ENCODE assay signal across 33 cellular contexts in genomic region chr11:94507485-94507884, GRCh38. TPM values are rescaled to one million over a fixed set of nuclear protein-coding genes. Genes with fewer than 3 reads are reported as not detected.
DNase-seq lines count a peak whose midpoint lies in the region; ATAC-seq and TF ChIP-seq lines count a peak whose summit lies in the region.
"Had no signal": no experiment of that assay in that cellular context is flagged by ENCODE, and none has a peak within 500 bp of the region (broad histone marks: within the 10 kb centered on the region; RNA-seq: fewer than 3 reads in every experiment).

No MANE protein-coding gene starts in this region.

- H3K27me3 ChIP-seq in mammary epithelial cell (ENCODE audit: insufficient read depth, low read length) (no peaks in the 10 kb centered on the region), GM23338 (ENCODE audit: insufficient read depth) (peaks cover 11% of the 10 kb centered on the region; the same call in 1 of the 2 replicates)
- H3K27me3 ChIP-seq: hepatocyte, MG63, right atrium auricular region had no signal

- ATAC-seq in Right ventricle myocardium inferior (no peak), Right ventricle myocardium superior (ENCODE audit: poor library complexity) (no peak), GM23338 (no peak), GM21381 (IDR thresholded peaks at IDR 0.05; ENCODE audit: unreplicated experiment) (no peak)
- ATAC-seq: gastrocnemius medialis, K562 had no signal

- H3K9me2 ChIP-seq in GM23338 (ENCODE audit: insufficient read depth), result no peaks in the 10 kb centered on the region

- H3K9me3 ChIP-seq in mammary epithelial cell (replicated peaks; ENCODE audit: insufficient read depth, low read length), result no peaks in the 10 kb centered on the region
- H3K9me3 ChIP-seq: gastrocnemius medialis, right atrium auricular region, tibial artery had no signal

- CTCF ChIA-PET in mammary epithelial cell (lab: Charles Lee; ENCODE audit: low non-redundant PET), result interaction anchor here (0.6 kb wide), 1 partner anchor 630 kb away, joined by 7 read pairs; no protein-coding TSS in a partner anchor

- H3K9ac ChIP-seq in mammary epithelial cell (ENCODE audit: insufficient read depth, low read length), result no peak overlapping the region
- H3K9ac ChIP-seq: neural progenitor cell, parathyroid adenoma had no signal

- no peak for TF ChIP-seq CTCF in mammary epithelial cell (conservative IDR thresholded peaks at IDR 0.05 in 1 of 2, IDR thresholded peaks at IDR 0.05 in 1 of 2; ENCODE audit: extremely low read depth in 1 of 2, insufficient read depth in 1 of 2, low read depth in 1 of 2, low read length in 2 of 2)
- no peak for TF ChIP-seq CTCF in GM23338 (conservative IDR thresholded peaks at IDR 0.05; ENCODE audit: low read depth in 2 of 2)

- H3K36me3 Mint-ChIP-seq in GM23338 (ENCODE audit: low read depth), result no peaks in the 10 kb centered on the region
- H3K36me3 Mint-ChIP-seq: neural progenitor cell had no signal

- peaks cover 3% of the 10 kb centered on the region; the same call in 1 of the 3 replicates for H3K9me3 Mint-ChIP-seq in GM23338
- H3K9me3 Mint-ChIP-seq: neural progenitor cell had no signal

- intact Hi-C loops in Right ventricle myocardium inferior (cut with DNase I) (loop anchor here (10.0 kb wide), 1 partner anchor 323 kb away; no protein-coding TSS in a partner anchor), Right ventricle myocardium superior (cut with DNase I) (loop anchor here (10.0 kb wide), 1 partner anchor 613 kb away; no protein-coding TSS in a partner anchor), mammary epithelial cell (cut with micrococcal nuclease) (no loop called here)

- peaks cover 5% of the 10 kb centered on the region; the same call in 2 of the 3 replicates for H3K4me1 Mint-ChIP-seq in GM23338

- H3K27me3 Mint-ChIP-seq in GM23338 (ENCODE audit: insufficient read depth, low read depth, poor library complexity), result peaks cover 9% of the 10 kb centered on the region

- BruUV-seq in mammary epithelial cell (replicated peaks; lab: Mats Ljungman, UMichigan), result no TSS peak

- H3K27ac Mint-ChIP-seq in GM23338, result no peak overlapping the region
- H3K27ac Mint-ChIP-seq: neural progenitor cell had no signal

- H3K4me3 ChIP-seq in mammary epithelial cell (replicated peaks in 1 of 3; ENCODE audit: insufficient read depth in 1 of 3, low read depth in 2 of 3, low read length in 3 of 3) (no peak overlapping the region), GM23338 (no peak overlapping the region)
- H3K4me3 ChIP-seq: gastrocnemius medialis, hepatocyte, K562, MG63, neural progenitor cell, right atrium auricular region, tibial artery had no signal

- H3K79me2 ChIP-seq in mammary epithelial cell (ENCODE audit: insufficient read depth, low read length) (no peaks in the 10 kb centered on the region), GM23338 (replicated peaks; ENCODE audit: insufficient read depth) (no peaks in the 10 kb centered on the region)
- H3K79me2 ChIP-seq: hepatocyte, parathyroid adenoma had no signal

- H3K4me2 ChIP-seq in mammary epithelial cell (ENCODE audit: insufficient read depth, low read depth, low read length), result no peak overlapping the region
- H3K4me2 ChIP-seq in GM23338, result no peak overlapping the region
- H3K4me2 ChIP-seq: hepatocyte, neural progenitor cell had no signal

- H2AFZ ChIP-seq in mammary epithelial cell (ENCODE audit: low read depth, low read length), result no peak overlapping the region
- no peak overlapping the region for H2AFZ ChIP-seq in GM23338
- H2AFZ ChIP-seq: hepatocyte, neural progenitor cell, parathyroid adenoma had no signal

- H3K4me1 ChIP-seq in mammary epithelial cell (ENCODE audit: insufficient read depth, low read length) (peaks cover 9% of the 10 kb centered on the region), GM23338 (ENCODE audit: insufficient read depth) (0 out of 2 replicates have a peak, but pooled peaks cover 4% of the 10 kb centered on the region)
- H3K4me1 ChIP-seq: neural progenitor cell, parathyroid adenoma had no signal

- no peaks in the 10 kb centered on the region for H3K36me3 ChIP-seq in mammary epithelial cell (ENCODE audit: insufficient read depth, low read length)
- H3K36me3 ChIP-seq in GM23338 (ENCODE audit: insufficient read depth), result no peaks in the 10 kb centered on the region
- H3K36me3 ChIP-seq: gastrocnemius medialis, MG63, neural progenitor cell, right atrium auricular region had no signal

- WGBS in mammary epithelial cell (ENCODE audit: low coverage, missing lambda C conversion rate), result 49% methylated on average over 4 of the region's 4 CpGs

- H3F3A ChIP-seq in GM23338 (replicated peaks; ENCODE audit: low read depth), result no peaks in the 10 kb centered on the region

- peak; percentile 17 for DNase-seq in Right ventricle myocardium inferior (ENCODE audit: missing footprints)
- DNase-seq in Right ventricle myocardium superior, result no peak
- DNase-seq in NCI-H526 treated with DMSO at 0.1 percent for 48 hours (lab: John Stamatoyannopoulos, UW), result peak; percentile 15
- DNase-seq in mammary epithelial cell, result peak; percentile 60
- DNase-seq in GM23338 (ENCODE audit: low spot score), result no peak
- no peak for DNase-seq in hepatic stellate cell (ENCODE audit: low spot score)
- DNase-seq in activated T-cell treated with anti-CD3 and anti-CD28 coated beads for 4 hours, result no peak
- DNase-seq: ACHN; activated CD4-positive, alpha-beta T cell treated with anti-CD3 and anti-CD28 coated beads for 4 hours; activated naive CD4-positive, alpha-beta T cell; activated T-cell treated with anti-CD3 and anti-CD28 coated beads, Interleukin-2, amount 50 U/mL, for 48 hours; DMS153; effector CD8-positive, alpha-beta T cell; erythroblast; gastrocnemius medialis; GDM1; H7; MG63; NCI-H1694; NCI-H524; stimulated activated CD4-positive, alpha-beta T cell treated with anti-CD3 and anti-CD28 coated beads, Interleukin-2, amount 100 ng/mL, for 24 hours; tibial artery had no signal

- dilution Hi-C loops in mammary epithelial cell (cut with HindIII; ENCODE audit: low sequenced_read_pairs), result no loop called here

- no peak overlapping the region for H3K27ac ChIP-seq in mammary epithelial cell (ENCODE audit: insufficient read depth, low read depth, low read length)
- no peak overlapping the region for H3K27ac ChIP-seq in GM23338 (ENCODE audit: low read depth)
- H3K27ac ChIP-seq: gastrocnemius medialis, hepatocyte, neural progenitor cell, parathyroid adenoma, right atrium auricular region, tibial artery, VCaP had no signal

- H4K20me1 ChIP-seq in mammary epithelial cell (ENCODE audit: insufficient read depth, low read length) (no peaks in the 10 kb centered on the region), GM23338 (replicated peaks; ENCODE audit: insufficient read depth) (no peaks in the 10 kb centered on the region)

- in situ Hi-C loops in mammary epithelial cell (cut with MboI; ENCODE audit: low sequenced_read_pairs in 2 of 2), result loop anchor here in 1 of 2 donors (10.0 kb wide), 1 partner anchor 183 kb away; no protein-coding TSS in a partner anchor

- H3K4me3 Mint-ChIP-seq in GM23338, result no peak overlapping the region
- H3K4me3 Mint-ChIP-seq: neural progenitor cell had no signal

TF ChIP-seq in GM23338, 12 proteins besides CTCF, POLR2A, EP300 and RAD21 (continues in another document):
- TF ChIP-seq ZNF331 (CRISPR knock-in tag; IDR thresholded peaks at IDR 0.05; ENCODE audit: low read depth) (no peak), EZH2phosphoT487 (IDR thresholded peaks at IDR 0.05; ENCODE audit: unreplicated experiment) (no peak), POLR2AphosphoS5 (IDR thresholded peaks at IDR 0.05; ENCODE audit: low read depth) (no peak)

RNA-seq across cellular contexts. Expression of gene C11orf97, which starts 4.8 kb away (rescaled TPM):
- total RNA-seq in Right ventricle myocardium inferior (not detected), Right ventricle myocardium superior (not detected), mammary epithelial cell (not detected)
- polyA plus RNA-seq in mammary epithelial cell (not detected), GM23338 (2016; fragmentation: Nextera tagmentation; extraction: Ambion mirVana) (not detected in 2 replicates)
- not detected for polyA minus RNA-seq in mammary epithelial cell
- not detected in 2 replicates for total RNA-seq in GM23338 (2014; rRNA removed; shearing (Covaris generic))
- total RNA-seq: activated CD8-positive, alpha-beta memory T cell treated with anti-CD3 and anti-CD28 coated beads for 36 hours; gastrocnemius medialis; H7; hepatocyte; HT-29; K562; right atrium auricular region had no signal
- polyA plus RNA-seq: adipose tissue, BJ, K562 had no signal

RNA-seq across cellular contexts. Expression of gene ANKRD49, which starts 13.7 kb away (rescaled TPM):
- total RNA-seq in Right ventricle myocardium inferior (5.9 TPM), Right ventricle myocardium superior (4.6 TPM), mammary epithelial cell (10 to 100 TPM in 1 of 2 donors, 1 to 10 TPM in 1; 9.4 to 13.8 TPM)
- polyA plus RNA-seq in mammary epithelial cell (6.2 TPM), GM23338 (2016; fragmentation: Nextera tagmentation; extraction: Ambion mirVana) (30.4 and 35.2 TPM in 2 replicates)
- polyA minus RNA-seq in mammary epithelial cell, result 4.4 TPM
- 16.0 and 16.6 TPM in 2 replicates for total RNA-seq in GM23338 (2014; rRNA removed; shearing (Covaris generic))

RNA-seq across cellular contexts. Expression of gene MRE11, which starts 13.8 kb away (rescaled TPM):
- total RNA-seq in Right ventricle myocardium inferior, result 7.2 TPM
- 6.4 TPM for total RNA-seq in Right ventricle myocardium superior
- 10 to 100 TPM; 10.3 to 19.5 TPM for total RNA-seq in mammary epithelial cell
- 5.8 TPM for polyA plus RNA-seq in mammary epithelial cell
- 4.8 TPM for polyA minus RNA-seq in mammary epithelial cell
- total RNA-seq in GM23338 (2014; rRNA removed; shearing (Covaris generic)), result 36.5 and 38.5 TPM in 2 replicates
- 17.3 and 23.3 TPM in 2 replicates for polyA plus RNA-seq in GM23338 (2016; fragmentation: Nextera tagmentation; extraction: Ambion mirVana)

RNA-seq across cellular contexts. Expression of gene FUT4, which starts 36.2 kb away (rescaled TPM):
- total RNA-seq in Right ventricle myocardium inferior (1.3 TPM), Right ventricle myocardium superior (1.4 TPM), mammary epithelial cell (1 to 10 TPM in 1 of 2 donors, under 1 TPM in 1; 0.33 to 1.2 TPM)
- polyA plus RNA-seq in mammary epithelial cell (0.56 TPM), GM23338 (2016; fragmentation: Nextera tagmentation; extraction: Ambion mirVana) (2.3 and 2.4 TPM in 2 replicates)
- 2.4 TPM for polyA minus RNA-seq in mammary epithelial cell
- 6.5 and 7.4 TPM in 2 replicates for total RNA-seq in GM23338 (2014; rRNA removed; shearing (Covaris generic))

RNA-seq across cellular contexts. Expression of gene PIWIL4, which starts 59.7 kb away (rescaled TPM):
- 0.68 TPM for total RNA-seq in Right ventricle myocardium inferior
- total RNA-seq in Right ventricle myocardium superior, result 0.78 TPM
- total RNA-seq in mammary epithelial cell, result under 1 TPM in 1 of 2 donors, not detected in 1; 0.33 TPM
- polyA plus RNA-seq in mammary epithelial cell, result 0.17 TPM
- polyA minus RNA-seq in mammary epithelial cell, result not detected
- 0.23 and 0.66 TPM in 2 replicates for total RNA-seq in GM23338 (2014; rRNA removed; shearing (Covaris generic))
- polyA plus RNA-seq in GM23338 (2016; fragmentation: Nextera tagmentation; extraction: Ambion mirVana), result 0.23 and 0.33 TPM in 2 replicates

Comparison
In these comparisons a context has a peak if more than half of its experiments do, and no peak if none do; other contexts are left out.
1. DNase-seq: peak in Right ventricle myocardium inferior (single experiment), NCI-H526 treated with DMSO at 0.1 percent for 48 hours (single experiment) and mammary epithelial cell (single experiment); none in Right ventricle myocardium superior (single experiment), GM23338 (single experiment), hepatic stellate cell (single experiment) and activated T-cell treated with anti-CD3 and anti-CD28 coated beads for 4 hours (single experiment).